Comparison of ENCODE assay signal across 8 cellular contexts in genomic region chr11:827861-828167, GRCh38. TPM values are rescaled to one million over a fixed set of nuclear protein-coding genes. Genes with fewer than 3 reads are reported as not detected.
DNase-seq lines count a peak whose midpoint lies in the region; ATAC-seq and TF ChIP-seq lines count a peak whose summit lies in the region.

Gene CRACR2B (plus strand): TSS chr11:827919. CDS start chr11:828608, 689 bp downstream.

- H3K4me1 ChIP-seq in heart right ventricle (peaks cover 35 to 86% (median 66%) of the 10 kb centered on the region in 9 donors), BE2C (peaks cover 15% of the 10 kb centered on the region)

- H3K36me3 Mint-ChIP-seq in T-helper 17 cell (ENCODE audit: low read depth): peaks cover 2% of the 10 kb centered on the region

- TF ChIP-seq CTCF in heart right ventricle (IDR thresholded peaks at IDR 0.05) (no peak), BE2C (IDR thresholded peaks at IDR 0.05; ENCODE audit: low read depth, low read length) (no peak)

- H3K36me3 ChIP-seq in heart right ventricle (peaks cover 0 to 32% (median 19%) of the 10 kb centered on the region in 9 donors), BE2C (no peaks in the 10 kb centered on the region)

- peaks cover 18% of the 10 kb centered on the region for H3K4me1 Mint-ChIP-seq in T-helper 17 cell

- H3K27me3 Mint-ChIP-seq in T-helper 17 cell: peaks cover 28% of the 10 kb centered on the region

- H3K4me3 ChIP-seq in heart right ventricle (peak within 1 kb of the TSS; percentile 24 to 69 (median 58)), skeletal muscle cell (ENCODE audit: low read depth, low read length) (peak within 1 kb of the TSS; percentile 29), BE2C (ENCODE audit: low read depth, low read length) (no peak within 1 kb of the TSS)

- H3K9me3 ChIP-seq in T-helper 17 cell (ENCODE audit: control insufficient read depth, low read length, poor library complexity, severe bottlenecking) (no peaks in the 10 kb centered on the region), heart right ventricle (no peaks in the 10 kb centered on the region), BE2C (no peaks in the 10 kb centered on the region)

- ATAC-seq in GM21381 (IDR thresholded peaks at IDR 0.05; ENCODE audit: unreplicated experiment) (peak; percentile 7), T-helper 17 cell (no peak), heart right ventricle (no peak)

- H3K27me3 ChIP-seq in heart right ventricle (peaks cover 0 to 64% (median 0%) of the 10 kb centered on the region in 7 donors), BE2C (peaks cover 35% of the 10 kb centered on the region)

- H3K4me3 Mint-ChIP-seq in T-helper 17 cell: peak within 1 kb of the TSS; percentile 83

- intact Hi-C loops in heart right ventricle (cut with DNase I): no loop called here

- H3K27ac Mint-ChIP-seq in T-helper 17 cell: no peak within 1 kb of the TSS

- H3K27ac ChIP-seq in heart right ventricle: peak within 1 kb of the TSS; percentile 72 to 90 (median 86)

- WGBS in heart right ventricle, 2 donors: 41 to 49% methylated on average over 5 of the region's 5 CpGs

- DNase-seq in T-helper 17 cell (no peak), heart right ventricle (no peak), skeletal muscle cell (ENCODE audit: low read depth) (no peak), cerebellar cortex (ENCODE audit: low spot score) (no peak), CD1c-positive myeloid dendritic cell (ENCODE audit: extremely low spot score) (no peak), BE2C (no peak)
- no peak for DNase-seq in stimulated activated CD4-positive, alpha-beta T cell treated with anti-CD3 and anti-CD28 coated beads, Interleukin-12 subunit alpha, Interleukin-12 subunit beta, amount 100 ng/mL, for 4 hours

RNA-seq across cellular contexts. Expression of gene CRACR2B, which starts in this region (rescaled TPM):
- total RNA-seq in T-helper 17 cell (1 to 10 TPM in 1 of 2 donors, under 1 TPM in 1; 0.47 to 1.0 TPM), heart right ventricle (10 to 100 TPM; 11.4 to 23.0 (median 17.0) TPM)
- polyA plus RNA-seq in heart right ventricle: 10 to 100 TPM; 11.5 to 72.3 TPM
- polyA plus RNA-seq in BE2C (2012; ENCODE audit: insufficient read depth, insufficient read length, low read depth): 1.8 TPM

Comparison
In these comparisons a context has a peak if more than half of its experiments do, and no peak if none do; other contexts are left out.
1. RNA of gene CRACR2B (total RNA-seq): 11.4 to 23.0 TPM in heart right ventricle; 0.47 to 1.0 TPM in T-helper 17 cell; every median in the first group is over 4 times any median in the second.